ENCODE assay signal across 20 cellular contexts in genomic region chr12:108807996-108808725, GRCh38. TPM values are rescaled to one million over a fixed set of nuclear protein-coding genes. Genes with fewer than 3 reads are reported as not detected.
DNase-seq lines count a peak whose midpoint lies in the region; ATAC-seq and TF ChIP-seq lines count a peak whose summit lies in the region.
"Had no signal": no experiment of that assay in that cellular context is flagged by ENCODE, and none has a peak within 500 bp of the region (broad histone marks: within the 10 kb centered on the region; RNA-seq: fewer than 3 reads in every experiment).

No MANE protein-coding gene starts in this region.

- H3K27ac ChIP-seq in cardiac muscle cell (peak overlapping the region; percentile 77), mesenchymal stem cell (ENCODE audit: low read length, poor library complexity, severe bottlenecking) (no peak overlapping the region), left lung (no peak overlapping the region)

- H3K14ac ChIP-seq in mesenchymal stem cell (ENCODE audit: low read length in 2 of 2) = no peak overlapping the region

- 91% methylated on average over 15 of the region's 15 CpGs for WGBS in mesenchymal stem cell

- peaks cover 28% of the 10 kb centered on the region for H3K4me1 ChIP-seq in cardiac muscle cell (ENCODE audit: low read depth)
- peaks cover 31% of the 10 kb centered on the region for H3K4me1 ChIP-seq in mesenchymal stem cell (ENCODE audit: control insufficient read depth, insufficient read depth, low read depth, low read length)
- H3K4me1 ChIP-seq in left lung = peaks cover 3 to 15% of the 10 kb centered on the region in 2 donors

- DNase-seq in cardiac muscle cell (ENCODE audit: low read depth in 1 of 2, low spot score in 1 of 2) (no peak), left cardiac atrium (no peak), NCI-H69 (lab: John Stamatoyannopoulos, UW) (peak; percentile 94), mesenchymal stem cell (no peak), left lung (no peak), NCI-H2107 (lab: John Stamatoyannopoulos, UW) (no peak)
- DNase-seq: activated CD4-positive, alpha-beta T cell treated with anti-CD3 and anti-CD28 coated beads for 1 hour; activated gamma-delta T cell treated with Interleukin-2 at 50 U/mL for 16 hours; anterior cingulate cortex; EL; kidney; NCI-H1105 treated with DMSO at 0.1 percent for 48 hours; NCI-H2227 treated with DMSO at 0.1 percent for 48 hours; NK-92 treated with Interleukin-12 subunit alpha and Interleukin-12 subunit beta, amount 100 ng/mL, for 24 hours; stimulated activated naive CD8-positive, alpha-beta T cell treated with anti-CD3 and anti-CD28 coated beads, Interleukin-15, Interleukin-2, amounts not matched to agents 100 U/mL and 50 U/mL, for 24 hours had no signal

- ATAC-seq in left cardiac atrium (no peak), HG02798 (IDR thresholded peaks at IDR 0.05; ENCODE audit: poor library complexity, unreplicated experiment) (no peak), left lung (no peak), GM18505 (IDR thresholded peaks at IDR 0.05; ENCODE audit: unreplicated experiment) (no peak)
- ATAC-seq: HCT116; SK-N-SH treated with all-trans-retinoic acid at 6 μM for 48 hours; stimulated activated naive CD8-positive, alpha-beta T cell treated with anti-CD3 and anti-CD28 coated beads, Interleukin-15, Interleukin-2, amounts not matched to agents 100 U/mL and 50 U/mL, for 24 hours had no signal

- H3K27me3 ChIP-seq in cardiac muscle cell (no peaks in the 10 kb centered on the region), mesenchymal stem cell (ENCODE audit: control insufficient read depth in 1 of 2, insufficient read depth in 1 of 2, low read length in 2 of 2) (no peaks in the 10 kb centered on the region), left lung (no peaks in the 10 kb centered on the region)
- H3K27me3 ChIP-seq: right atrium auricular region had no signal

- no peak overlapping the region for H2AK5ac ChIP-seq in mesenchymal stem cell (ENCODE audit: low read length, severe bottlenecking)

- H2BK15ac ChIP-seq in mesenchymal stem cell (ENCODE audit: low read depth, poor library complexity, severe bottlenecking) = no peak overlapping the region

- H2BK5ac ChIP-seq in mesenchymal stem cell (ENCODE audit: low read depth, low read length, poor library complexity, severe bottlenecking) = no peak overlapping the region

- no peak overlapping the region for H2BK120ac ChIP-seq in mesenchymal stem cell (ENCODE audit: low read depth, low read length)

- peak overlapping the region; percentile 17 for H3K9ac ChIP-seq in mesenchymal stem cell (ENCODE audit: low read length)

- H3K23ac ChIP-seq in mesenchymal stem cell (ENCODE audit: low read length in 2 of 2) = no peak overlapping the region

- no peak for TF ChIP-seq POLR2A in GM18505 (IDR thresholded peaks at IDR 0.05; ENCODE audit: borderline replicate concordance, extremely low read depth, insufficient read depth, insufficient read length)

- H2BK12ac ChIP-seq in mesenchymal stem cell (ENCODE audit: low read length in 2 of 2) = no peak overlapping the region

- intact Hi-C loops in left cardiac atrium (cut with DNase I) (loop anchor here in 1 of 2 donors (10.0 kb wide), 1 partner anchor 147 kb away; no protein-coding TSS in a partner anchor), left lung (cut with DNase I) (no loop called here)

- H3K4me3 ChIP-seq in cardiac muscle cell (no peak overlapping the region), mesenchymal stem cell (ENCODE audit: insufficient read depth in 1 of 2, low read depth in 1 of 2, low read length in 2 of 2) (no peak overlapping the region), left lung (no peak overlapping the region)
- H3K4me3 ChIP-seq: right atrium auricular region had no signal

- no peak overlapping the region for H2AFZ ChIP-seq in mesenchymal stem cell (ENCODE audit: low read depth, low read length)

- no peak overlapping the region for H3K18ac ChIP-seq in mesenchymal stem cell (ENCODE audit: low read depth in 1 of 2, low read length in 2 of 2)

- no peaks in the 10 kb centered on the region for H3K9me3 ChIP-seq in cardiac muscle cell (ENCODE audit: low read depth)
- no peaks in the 10 kb centered on the region for H3K9me3 ChIP-seq in mesenchymal stem cell (ENCODE audit: control insufficient read depth, low read length)
- no peaks in the 10 kb centered on the region for H3K9me3 ChIP-seq in left lung
- H3K9me3 ChIP-seq: right atrium auricular region had no signal

- H3K4ac ChIP-seq in mesenchymal stem cell (ENCODE audit: low read depth in 1 of 2, low read length in 2 of 2) = no peak overlapping the region

- TF ChIP-seq CTCF in cardiac muscle cell (IDR thresholded peaks at IDR 0.05; ENCODE audit: low read depth, low read length) (no peak), left lung (IDR thresholded peaks at IDR 0.05) (no peak)

- peaks cover 31% of the 10 kb centered on the region for H3K36me3 ChIP-seq in cardiac muscle cell
- peaks cover 62 to 87% of the 10 kb centered on the region in 2 experiments for H3K36me3 ChIP-seq in mesenchymal stem cell (ENCODE audit: control insufficient read depth in 1 of 2, insufficient read depth in 2 of 2, low read depth in 1 of 2, low read length in 2 of 2)
- peaks cover 0 to 92% of the 10 kb centered on the region in 2 donors for H3K36me3 ChIP-seq in left lung

- no peak overlapping the region for H3K4me2 ChIP-seq in mesenchymal stem cell (ENCODE audit: low read length, poor library complexity, severe bottlenecking)

- no peak overlapping the region for H4K8ac ChIP-seq in mesenchymal stem cell (ENCODE audit: low read length)

- H3K79me1 ChIP-seq in mesenchymal stem cell (replicated peaks; ENCODE audit: low read length, poor library complexity, severe bottlenecking) = peaks cover 32% of the 10 kb centered on the region

- H4K91ac ChIP-seq in mesenchymal stem cell (ENCODE audit: low read length) = no peak overlapping the region

RNA-seq across cellular contexts. Expression of gene SSH1, which starts 49.2 kb away (rescaled TPM):
- 15.9 and 26.1 TPM in 2 replicates for total RNA-seq in cardiac muscle cell
- 17.7 and 19.1 TPM in 2 replicates for polyA plus RNA-seq in cardiac muscle cell
- total RNA-seq in left cardiac atrium = 10 to 100 TPM; 30.4 to 46.0 TPM
- 42.7 TPM for polyA plus RNA-seq in mesenchymal stem cell (2013, experiment 1 of 2)
- 38.8 TPM for polyA plus RNA-seq in mesenchymal stem cell (2013, experiment 2 of 2)
- 10 to 100 TPM; 43.5 to 48.8 TPM for total RNA-seq in left lung
